Comparison of ENCODE assay signal across 18 cellular contexts in genomic region chr5:179614745-179615144, GRCh38. TPM values are rescaled to one million over a fixed set of nuclear protein-coding genes. Genes with fewer than 3 reads are reported as not detected.
DNase-seq lines count a peak whose midpoint lies in the region; ATAC-seq and TF ChIP-seq lines count a peak whose summit lies in the region.
"Had no signal": no experiment of that assay in that cellular context is flagged by ENCODE, and none has a peak within 500 bp of the region (broad histone marks: within the 10 kb centered on the region; RNA-seq: fewer than 3 reads in every experiment).

No MANE protein-coding gene starts in this region.

- H3K36me3 Mint-ChIP-seq in activated naive CD4-positive, alpha-beta T cell treated with anti-CD3 and anti-CD28 coated beads, Interleukin-2, amount 50 U/mL, for 24 hours: peaks cover 48% of the 10 kb centered on the region
- H3K36me3 Mint-ChIP-seq in activated naive CD4-positive, alpha-beta T cell treated with anti-CD3 and anti-CD28 coated beads, Interleukin-2, amount 10 ng/mL, durations not matched to agents 7 days and 5 days: peaks cover 77% of the 10 kb centered on the region
- peaks cover 38% of the 10 kb centered on the region for H3K36me3 Mint-ChIP-seq in T-helper 17 cell (ENCODE audit: low read depth)
- H3K36me3 Mint-ChIP-seq in stimulated activated naive B cell treated with anti-CD40 and anti-IgM and Interleukin-4, amounts not matched to agents 10 μg/mL and 1 μg/mL and 100 μg/mL, for 72 hours: peaks cover 52 to 75% of the 10 kb centered on the region in 2 donors

- peak overlapping the region; percentile 71 for H3K27ac Mint-ChIP-seq in activated naive CD4-positive, alpha-beta T cell treated with anti-CD3 and anti-CD28 coated beads, Interleukin-2, amount 50 U/mL, for 24 hours
- H3K27ac Mint-ChIP-seq in activated naive CD4-positive, alpha-beta T cell treated with anti-CD3 and anti-CD28 coated beads, Interleukin-2, amount 10 ng/mL, durations not matched to agents 7 days and 5 days: no peak overlapping the region
- peak overlapping the region; percentile 99 for H3K27ac Mint-ChIP-seq in T-helper 17 cell
- peak overlapping the region; percentile 33 for H3K27ac Mint-ChIP-seq in stimulated activated naive B cell treated with anti-CD40 and anti-IgM and Interleukin-4, amounts not matched to agents 10 μg/mL and 1 μg/mL and 100 μg/mL, for 72 hours

- no peaks in the 10 kb centered on the region for H3K27me3 Mint-ChIP-seq in activated naive CD4-positive, alpha-beta T cell treated with anti-CD3 and anti-CD28 coated beads, Interleukin-2, amount 50 U/mL, for 24 hours
- no peaks in the 10 kb centered on the region for H3K27me3 Mint-ChIP-seq in activated naive CD4-positive, alpha-beta T cell treated with anti-CD3 and anti-CD28 coated beads, Interleukin-2, amount 10 ng/mL, durations not matched to agents 7 days and 5 days
- H3K27me3 Mint-ChIP-seq in T-helper 17 cell: no peaks in the 10 kb centered on the region
- no peaks in the 10 kb centered on the region for H3K27me3 Mint-ChIP-seq in stimulated activated naive B cell treated with anti-CD40 and anti-IgM and Interleukin-4, amounts not matched to agents 10 μg/mL and 1 μg/mL and 100 μg/mL, for 72 hours
- H3K27me3 Mint-ChIP-seq: naive thymus-derived CD8-positive, alpha-beta T cell had no signal

- no peaks in the 10 kb centered on the region for H3K9me3 Mint-ChIP-seq in activated naive CD4-positive, alpha-beta T cell treated with anti-CD3 and anti-CD28 coated beads, Interleukin-2, amount 50 U/mL, for 24 hours
- H3K9me3 Mint-ChIP-seq in activated naive CD4-positive, alpha-beta T cell treated with anti-CD3 and anti-CD28 coated beads, Interleukin-2, amount 10 ng/mL, durations not matched to agents 7 days and 5 days: no peaks in the 10 kb centered on the region
- no peaks in the 10 kb centered on the region for H3K9me3 Mint-ChIP-seq in stimulated activated naive B cell treated with anti-CD40 and anti-IgM and Interleukin-4, amounts not matched to agents 10 μg/mL and 1 μg/mL and 100 μg/mL, for 72 hours
- H3K9me3 Mint-ChIP-seq: naive thymus-derived CD8-positive, alpha-beta T cell had no signal

- no peaks in the 10 kb centered on the region for H3K9me3 ChIP-seq in T-helper 17 cell (ENCODE audit: control insufficient read depth, low read length, poor library complexity, severe bottlenecking)
- H3K9me3 ChIP-seq: lower lobe of right lung, vagina had no signal

- DNase-seq in activated naive CD4-positive, alpha-beta T cell treated with anti-CD3 and anti-CD28 coated beads, Interleukin-2, amount 10 ng/mL, durations not matched to agents 7 days and 5 days: no peak
- DNase-seq in T-helper 17 cell: no peak
- no peak for DNase-seq in left lobe of liver (ENCODE audit: low spot score)
- no peak for DNase-seq in stimulated activated naive B cell treated with anti-CD40 and anti-IgM and Interleukin-4, amounts not matched to agents 10 μg/mL and 1 μg/mL and 100 μg/mL, for 72 hours
- DNase-seq in omental fat pad (ENCODE audit: low spot score): no peak
- no peak for DNase-seq in cortex of kidney (lab: John Stamatoyannopoulos, UW)
- DNase-seq in HUDEP-2 (lab: John Stamatoyannopoulos, UW; ENCODE audit: unreplicated experiment in 76 of 76): no peak
- DNase-seq: activated CD4-positive, alpha-beta T cell treated with anti-CD3 and anti-CD28 coated beads for 1 hour; activated CD8-positive, alpha-beta memory T cell treated with anti-CD3 and anti-CD28 coated beads, Interleukin-2, amount 50 U/mL, for 48 hours; lower lobe of right lung; MM.1S; NCI-H2029; NCI-H510A; SHP77 treated with DMSO at 0.1 percent for 48 hours; T-helper 9 cell had no signal

- peak overlapping the region; percentile 45 for H3K4me3 Mint-ChIP-seq in activated naive CD4-positive, alpha-beta T cell treated with anti-CD3 and anti-CD28 coated beads, Interleukin-2, amount 50 U/mL, for 24 hours
- no peak overlapping the region for H3K4me3 Mint-ChIP-seq in activated naive CD4-positive, alpha-beta T cell treated with anti-CD3 and anti-CD28 coated beads, Interleukin-2, amount 10 ng/mL, durations not matched to agents 7 days and 5 days
- no peak overlapping the region for H3K4me3 Mint-ChIP-seq in T-helper 17 cell
- H3K4me3 Mint-ChIP-seq in stimulated activated naive B cell treated with anti-CD40 and anti-IgM and Interleukin-4, amounts not matched to agents 10 μg/mL and 1 μg/mL and 100 μg/mL, for 72 hours: no peak overlapping the region

- ATAC-seq in T-helper 17 cell (no peak), left lobe of liver (peak; percentile 24), omental fat pad (ENCODE audit: low FRiP score) (no peak)
- ATAC-seq in stimulated activated naive B cell treated with anti-CD40 and anti-IgM and Interleukin-4, amounts not matched to agents 10 μg/mL and 1 μg/mL and 100 μg/mL, for 72 hours (replicated peaks): no peak
- ATAC-seq: lower lobe of right lung; naive thymus-derived CD8-positive, alpha-beta T cell had no signal

- TF ChIP-seq CTCF in omental fat pad (IDR thresholded peaks at IDR 0.05): no peak

- CTCF ChIA-PET in activated naive CD4-positive, alpha-beta T cell treated with anti-CD3 and anti-CD28 coated beads, Interleukin-2, amount 10 ng/mL, durations not matched to agents 7 days and 5 days (lab: Charles Lee): interaction anchor here (2.1 kb wide), 1 partner anchor 8 kb away, joined by 5 read pairs; no protein-coding TSS in a partner anchor

- H3K4me1 Mint-ChIP-seq in activated naive CD4-positive, alpha-beta T cell treated with anti-CD3 and anti-CD28 coated beads, Interleukin-2, amount 50 U/mL, for 24 hours: peaks cover 74% of the 10 kb centered on the region
- peaks cover 76% of the 10 kb centered on the region for H3K4me1 Mint-ChIP-seq in activated naive CD4-positive, alpha-beta T cell treated with anti-CD3 and anti-CD28 coated beads, Interleukin-2, amount 10 ng/mL, durations not matched to agents 7 days and 5 days
- peaks cover 59% of the 10 kb centered on the region for H3K4me1 Mint-ChIP-seq in T-helper 17 cell
- H3K4me1 Mint-ChIP-seq in stimulated activated naive B cell treated with anti-CD40 and anti-IgM and Interleukin-4, amounts not matched to agents 10 μg/mL and 1 μg/mL and 100 μg/mL, for 72 hours: peaks cover 30 to 43% of the 10 kb centered on the region in 2 donors

RNA-seq across cellular contexts. Expression of gene HNRNPH1, which starts 8.7 kb away (rescaled TPM):
- total RNA-seq in T-helper 17 cell (1,000 to 10,000 TPM; 1,923 to 1,994 TPM), left lobe of liver (215 TPM), omental fat pad (100 to 1,000 TPM; 410 to 898 (median 679) TPM)
